In genomic region chr7:36923831-36924555, GRCh38 we compare ENCODE assay signal across 15 cellular contexts.
A peak's percentile ranks its signal among the peaks of the same experiment; 100 is the strongest.
DNase-seq lines count a peak whose midpoint lies in the region; ATAC-seq and TF ChIP-seq lines count a peak whose summit lies in the region.
"Had no signal": no experiment of that assay in that cellular context is flagged by ENCODE, and none has a peak within 500 bp of the region (broad histone marks: within the 10 kb centered on the region; RNA-seq: fewer than 3 reads in every experiment).

No MANE protein-coding gene starts in this region.

- H3K27me3 ChIP-seq in neural cell (ENCODE audit: insufficient read depth, low read depth, low read length) = no peaks in the 10 kb centered on the region

- DNase-seq in H4 (ENCODE audit: low spot score) = peak; percentile 39
- DNase-seq in NCI-H2227 (lab: John Stamatoyannopoulos, UW; ENCODE audit: unreplicated experiment) = peak; percentile 26
- peak in 15 of 61 donors; percentile 7 to 67 (median 28) for DNase-seq in caudate nucleus (lab: John Stamatoyannopoulos, UW)
- DNase-seq in stimulated activated CD4-positive, alpha-beta T cell treated with anti-CD3 and anti-CD28 coated beads, Interleukin-2, amount 100 ng/mL, for 24 hours = no peak
- DNase-seq in activated T-cell treated with anti-CD3 and anti-CD28 coated beads, Interleukin-2, amount 50 U/mL, for 1 hour = no peak
- DNase-seq in NCI-H226 = no peak
- DNase-seq: cortex of kidney; foreskin melanocyte; IMR-90; NCI-H2081 treated with DMSO at 0.1 percent for 48 hours; stimulated activated CD4-positive, alpha-beta T cell treated with anti-CD3 and anti-CD28 coated beads, Interleukin-4, amount 100 ng/mL, for 4 hours; substantia nigra had no signal

- no peak for ATAC-seq in HG02623 (IDR thresholded peaks at IDR 0.05; ENCODE audit: unreplicated experiment)

- H3K9ac ChIP-seq in neural cell (ENCODE audit: low read length) = no peak overlapping the region

- no peak overlapping the region for H2AFZ ChIP-seq in neural cell (ENCODE audit: low read depth, low read length)

- H3K9me2 ChIP-seq in neural cell (ENCODE audit: insufficient read depth, low read length) = no peaks in the 10 kb centered on the region

- H3K4me2 ChIP-seq in neural cell (ENCODE audit: low read length) = no peak overlapping the region

- no peak for TF ChIP-seq EP300 in neural cell (conservative IDR thresholded peaks at IDR 0.05; ENCODE audit: poor library complexity, severe bottlenecking)

- no peak overlapping the region for H3K4me3 ChIP-seq in neural cell (ENCODE audit: low read length)

- TF ChIP-seq CTCF in neural cell (IDR thresholded peaks at IDR 0.05; ENCODE audit: poor library complexity, severe bottlenecking) = no peak

- no peak for TF ChIP-seq RAD21 in neural cell (conservative IDR thresholded peaks at IDR 0.05)

- peak overlapping the region; percentile 47 for H3K27ac ChIP-seq in caudate nucleus (ENCODE audit: low read depth, low read length)
- no peak overlapping the region for H3K27ac ChIP-seq in neural cell (ENCODE audit: low read length)
- H3K27ac ChIP-seq: epithelial cell of prostate had no signal

- no peaks in the 10 kb centered on the region for H3F3A ChIP-seq in neural cell (ENCODE audit: insufficient read depth, low read length, poor library complexity, severe bottlenecking)

- H3K9me3 ChIP-seq in neural cell (ENCODE audit: low read length) = no peaks in the 10 kb centered on the region

- no peaks in the 10 kb centered on the region for H4K20me1 ChIP-seq in neural cell (ENCODE audit: insufficient read depth)

- no peaks in the 10 kb centered on the region for H3K36me3 ChIP-seq in neural cell (ENCODE audit: insufficient read depth, low read length)

- H3K79me2 ChIP-seq in neural cell (replicated peaks; ENCODE audit: insufficient read depth, low read length) = no peaks in the 10 kb centered on the region

TF ChIP-seq in neural cell, 6 proteins besides CTCF, POLR2A, EP300 and RAD21:
- TF ChIP-seq SMC3 (conservative IDR thresholded peaks at IDR 0.05; ENCODE audit: poor library complexity) (no peak), EZH2 (IDR thresholded peaks at IDR 0.05; ENCODE audit: borderline replicate concordance, insufficient read depth, low read length, poor library complexity, severe bottlenecking) (no peak), MXI1 (conservative IDR thresholded peaks at IDR 0.05; ENCODE audit: poor library complexity, severe bottlenecking) (no peak), POLR2AphosphoS5 (IDR thresholded peaks at IDR 0.05) (no peak), REST (IDR thresholded peaks at IDR 0.05; ENCODE audit: borderline replicate concordance) (peak; percentile 43)

Comparison
In these comparisons a context has a peak if more than half of its experiments do, and no peak if none do; other contexts are left out.
1. DNase-seq: peak in H4 (single experiment) and NCI-H2227 (single experiment); none in stimulated activated CD4-positive, alpha-beta T cell treated with anti-CD3 and anti-CD28 coated beads, Interleukin-2, amount 100 ng/mL, for 24 hours (0 of 2), activated T-cell treated with anti-CD3 and anti-CD28 coated beads, Interleukin-2, amount 50 U/mL, for 1 hour (single experiment) and NCI-H226 (single experiment).